In genomic region chr2:37784071-37784758, GRCh38 we compare ENCODE assay signal across 15 cellular contexts.
"Had no signal": no experiment of that assay in that cellular context is flagged by ENCODE, and none has a peak within 500 bp of the region (broad histone marks: within the 10 kb centered on the region; RNA-seq: fewer than 3 reads in every experiment).

No MANE protein-coding gene starts in this region.

- H3K4me3 ChIP-seq: adrenal gland, coronary artery, neural progenitor cell, skin epidermis had no signal

- ATAC-seq: activated T-helper 17 cell treated with anti-CD3 and anti-CD28 coated beads, Interleukin-2, amount 50 U/mL, for 72 hours; T-helper 17 cell had no signal

- DNase-seq: activated B cell treated with CpG ODN at 0.5 μM for 24 hours; activated CD4-positive, alpha-beta T cell treated with anti-CD3 and anti-CD28 coated beads, Interleukin-2, amount 10 ng/mL, durations not matched to agents 7 days and 5 days; activated CD8-positive, alpha-beta memory T cell treated with anti-CD3 and anti-CD28 coated beads for 24 hours; activated naive CD4-positive, alpha-beta T cell treated with anti-CD3 and anti-CD28 coated beads, Interleukin-2, amount 50 U/mL, for 16 hours; adrenal gland; central memory CD4-positive, alpha-beta T cell; effector CD8-positive, alpha-beta T cell; hypothalamus; kidney glomerular epithelial cell; posterior cingulate gyrus; T-helper 17 cell had no signal

- H3K4me1 ChIP-seq: neural progenitor cell had no signal

- H3K27me3 ChIP-seq: adrenal gland, neural progenitor cell had no signal

- H3K36me3 ChIP-seq: adrenal gland, neural progenitor cell had no signal

- H3K27ac ChIP-seq: adrenal gland, coronary artery, neural progenitor cell, skin epidermis had no signal
